Comparison of ENCODE assay signal across 1 cellular context in the genomic region with DNA sequence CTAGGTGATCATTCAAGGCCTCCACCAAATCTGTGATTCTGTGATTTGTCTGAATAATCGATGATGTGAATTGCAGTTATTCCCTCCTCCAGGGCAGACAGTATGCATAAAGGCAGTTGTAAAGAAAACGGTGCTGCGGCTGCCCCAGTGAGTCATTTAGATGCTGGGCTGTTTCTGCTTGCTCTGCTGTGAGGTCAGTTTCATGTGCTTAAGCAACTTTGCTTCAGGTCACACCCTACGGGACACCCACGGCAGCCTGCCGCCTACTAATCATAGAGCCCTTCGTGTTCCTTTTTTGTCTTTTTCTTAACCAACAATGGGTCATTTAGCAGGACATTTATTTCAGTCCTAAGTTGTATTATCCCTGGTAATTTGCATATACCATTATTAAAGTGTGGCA.
TF ChIP-seq lines count a peak whose summit lies in the region.

No MANE protein-coding gene starts in this region.

TF ChIP-seq in IMR-90, 13 proteins besides CTCF, POLR2A, EP300 and RAD21:
- no peak for TF ChIP-seq MXI1 (IDR thresholded peaks at IDR 0.05; ENCODE audit: borderline replicate concordance, low read depth, low read length)
- TF ChIP-seq SMC3 (IDR thresholded peaks at IDR 0.05; ENCODE audit: low read depth, low read length): no peak
- no peak for TF ChIP-seq MAZ (IDR thresholded peaks at IDR 0.05; ENCODE audit: borderline replicate concordance, low read depth, low read length)
- peak; percentile 86 for TF ChIP-seq CEBPB (IDR thresholded peaks at IDR 0.05; ENCODE audit: low read depth, low read length)
- TF ChIP-seq BHLHE40 (IDR thresholded peaks at IDR 0.05; ENCODE audit: low read depth, low read length): no peak
- peak; percentile 61 for TF ChIP-seq FOS (IDR thresholded peaks at IDR 0.05; ENCODE audit: low read depth, low read length)
- no peak for TF ChIP-seq MAFK (IDR thresholded peaks at IDR 0.05; ENCODE audit: low read depth, low read length)
- no peak for TF ChIP-seq NFE2L2 (IDR thresholded peaks at IDR 0.05; ENCODE audit: low read depth, low read length)
TF ChIP-seq in IMR-90: peak in this region for 2.
